Comparison of ENCODE assay signal across 21 cellular contexts in genomic region chr22:27358096-27358870, GRCh38.
DNase-seq lines count a peak whose midpoint lies in the region; TF ChIP-seq lines count a peak whose summit lies in the region.
"Had no signal": no experiment of that assay in that cellular context is flagged by ENCODE, and none has a peak within 500 bp of the region (broad histone marks: within the 10 kb centered on the region; RNA-seq: fewer than 3 reads in every experiment).

No MANE protein-coding gene starts in this region.

- H3K9me3 ChIP-seq in neuronal stem cell (replicated peaks in 1 of 2; ENCODE audit: control insufficient read depth in 2 of 2, insufficient read depth in 1 of 2, low read depth in 1 of 2, low read length in 2 of 2) (peaks cover 3 to 17% of the 10 kb centered on the region in 2 donors), prostate gland (no peaks in the 10 kb centered on the region)
- H3K9me3 ChIP-seq: BE2C, SJCRH30 had no signal

- no peak overlapping the region for H3K4me3 ChIP-seq in neuronal stem cell (ENCODE audit: low read length in 2 of 2)
- H3K4me3 ChIP-seq in prostate gland, result no peak overlapping the region
- H3K4me3 ChIP-seq: A549, MG63, SJCRH30 had no signal

- no peak overlapping the region for H2BK5ac ChIP-seq in neuronal stem cell (ENCODE audit: low read length)

- no peak overlapping the region for H4K91ac ChIP-seq in neuronal stem cell (ENCODE audit: low read depth, low read length, poor library complexity)

- H3K27ac ChIP-seq in neuronal stem cell (replicated peaks; ENCODE audit: low read length) (no peak overlapping the region), prostate gland (no peak overlapping the region)
- H3K27ac ChIP-seq: A549, SJCRH30 had no signal

- peak overlapping the region; percentile 24 for H2BK120ac ChIP-seq in neuronal stem cell (ENCODE audit: low read depth, low read length)

- no peak overlapping the region for H3K4me2 ChIP-seq in neuronal stem cell (ENCODE audit: insufficient read depth, low read length, poor library complexity, severe bottlenecking)
- H3K4me2 ChIP-seq: A549 had no signal

- TF ChIP-seq POLR2A in prostate gland (IDR thresholded peaks at IDR 0.05), result no peak

- H3K9ac ChIP-seq in neuronal stem cell (ENCODE audit: low read depth, low read length, poor library complexity), result no peak overlapping the region

- H3K36me3 ChIP-seq in neuronal stem cell (replicated peaks in 1 of 2; ENCODE audit: control insufficient read depth in 2 of 2, insufficient read depth in 2 of 2, low read length in 2 of 2), result no peaks in the 10 kb centered on the region
- H3K36me3 ChIP-seq in prostate gland, result no peaks in the 10 kb centered on the region
- H3K36me3 ChIP-seq: BE2C, MG63, SJCRH30 had no signal

- TF ChIP-seq CTCF in prostate gland (IDR thresholded peaks at IDR 0.05), result no peak

- no peak overlapping the region for H4K8ac ChIP-seq in neuronal stem cell (ENCODE audit: low read depth, low read length)

- no peak overlapping the region for H3K14ac ChIP-seq in neuronal stem cell (ENCODE audit: low read length)

- H2BK12ac ChIP-seq in neuronal stem cell (ENCODE audit: low read length), result no peak overlapping the region

- H3K79me1 ChIP-seq in neuronal stem cell (ENCODE audit: low read depth, low read length), result no peaks in the 10 kb centered on the region

- H3K27me3 ChIP-seq in neuronal stem cell (ENCODE audit: control insufficient read depth in 3 of 3, insufficient read depth in 3 of 3, low read depth in 1 of 3, low read length in 3 of 3) (no peaks in the 10 kb centered on the region), prostate gland (replicated peaks; ENCODE audit: insufficient read depth) (no peaks in the 10 kb centered on the region)
- H3K27me3 ChIP-seq: SJCRH30 had no signal

- intact Hi-C loops in prostate gland (cut with DNase I), result no loop called here

- H3K23ac ChIP-seq in neuronal stem cell (ENCODE audit: low read depth, low read length, poor library complexity), result no peak overlapping the region

- peak overlapping the region; percentile 38 for H3K4ac ChIP-seq in neuronal stem cell (ENCODE audit: low read length)

- no peak overlapping the region for H2AFZ ChIP-seq in neuronal stem cell (ENCODE audit: low read length)

- H3K4me1 ChIP-seq in neuronal stem cell (ENCODE audit: control insufficient read depth in 2 of 2, insufficient read depth in 1 of 2, low read depth in 1 of 2, low read length in 2 of 2) (peaks cover 0 to 6% of the 10 kb centered on the region in 2 donors), prostate gland (replicated peaks) (no peaks in the 10 kb centered on the region)
- H3K4me1 ChIP-seq: A549, BE2C, Caco-2, SJCRH30 had no signal

- no CpG with 5 or more reads among the region's 7 CpGs for WGBS in neuronal stem cell (ENCODE audit: extremely low coverage in 2 of 2, insufficient read length in 2 of 2, insufficient replicate concordance in 1 of 2), 2 donors
- WGBS in prostate gland, result 63% methylated on average over 7 of the region's 7 CpGs

- peak overlapping the region; percentile 35 for H2BK15ac ChIP-seq in neuronal stem cell (ENCODE audit: low read length)

- peak overlapping the region; percentile 72 for H3K18ac ChIP-seq in neuronal stem cell (ENCODE audit: low read length)

- H2AK5ac ChIP-seq in neuronal stem cell (ENCODE audit: low read depth, low read length), result no peak overlapping the region

- peak; percentile 16 for DNase-seq in NCI-H1105 (lab: John Stamatoyannopoulos, UW)
- DNase-seq in NCI-H146 treated with DMSO at 0.1 percent for 48 hours (lab: John Stamatoyannopoulos, UW; ENCODE audit: unreplicated experiment), result peak; percentile 81
- DNase-seq in NCI-H748 treated with DMSO at 0.1 percent for 48 hours (lab: John Stamatoyannopoulos, UW), result peak; percentile 83
- DNase-seq in neuronal stem cell (ENCODE audit: low spot score), result no peak
- DNase-seq in prostate gland (ENCODE audit: low spot score), result no peak
- DNase-seq in UCSD-AML1 (lab: John Stamatoyannopoulos, UW; ENCODE audit: unreplicated experiment), result no peak
- no peak for DNase-seq in NCI-H2029 treated with DMSO at 0.1 percent for 48 hours (lab: John Stamatoyannopoulos, UW)
- DNase-seq: BE2C, Caco-2, DMS 273 treated with DMSO at 0.1 percent for 48 hours, DMS79 treated with DMSO at 0.1 percent for 48 hours, H9, HFFc6, MG63, NCI-H187, NCI-H2171, NCI-H345, NCI-H524, OCI-M1, SJCRH30 had no signal

Comparison
In these comparisons a context has a peak if more than half of its experiments do, and no peak if none do; other contexts are left out.
1. DNase-seq: peak in NCI-H1105 (single experiment), NCI-H146 treated with DMSO at 0.1 percent for 48 hours (single experiment) and NCI-H748 treated with DMSO at 0.1 percent for 48 hours (single experiment); none in neuronal stem cell (single experiment), prostate gland (single experiment), UCSD-AML1 (single experiment) and NCI-H2029 treated with DMSO at 0.1 percent for 48 hours (single experiment).